In the genomic region with DNA sequence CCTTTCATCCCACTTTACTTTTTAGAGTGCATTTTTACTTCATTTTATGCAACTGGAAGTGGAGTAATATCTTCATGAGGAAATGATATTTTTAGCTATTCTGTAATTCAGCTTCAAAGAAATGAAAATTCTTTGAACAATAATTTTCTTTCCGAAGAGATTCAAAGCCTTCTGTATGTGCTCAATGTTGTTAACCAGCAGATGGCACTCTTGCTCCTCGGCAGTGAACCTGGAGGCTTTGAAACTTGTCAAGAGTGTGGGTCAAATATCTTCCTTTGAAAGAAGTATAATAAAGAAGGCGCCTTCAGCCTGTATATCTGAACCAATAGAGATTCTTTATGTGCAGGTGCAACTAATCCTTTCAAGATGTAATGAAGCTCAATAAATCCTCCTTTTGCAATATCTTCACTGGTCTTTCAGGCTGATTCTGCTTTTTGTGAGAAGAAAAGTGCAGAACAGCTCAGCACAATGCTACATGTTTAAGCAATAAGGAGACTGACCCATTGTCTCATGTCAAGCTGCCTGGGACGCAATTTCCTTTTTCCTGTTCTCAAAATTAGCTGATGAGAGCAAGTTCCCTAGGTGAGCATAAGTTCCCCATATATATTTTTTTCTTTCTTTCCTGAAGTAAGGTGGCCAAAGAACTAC, we compare ENCODE assay signal across 8 cellular contexts.
DNase-seq lines count a peak whose midpoint lies in the region; ATAC-seq, FAIRE-seq and TF ChIP-seq lines count a peak whose summit lies in the region.

No MANE protein-coding gene starts in this region.

- CTCF ChIA-PET in T-cell (lab: Charles Lee): interaction anchor here (0.6 to 2.9 kb wide), 17 partner anchors 9 to 1652 kb away, joined by 3 to 30 read pairs (median 3); no protein-coding TSS in a partner anchor

- TF ChIP-seq POLR2A in GM18505 (IDR thresholded peaks at IDR 0.05; ENCODE audit: borderline replicate concordance, extremely low read depth, insufficient read depth, insufficient read length): no peak

- no peak overlapping the region for H3K4me3 Mint-ChIP-seq in T-cell

- H3K27me3 ChIP-seq in bronchial epithelial cell (ENCODE audit: control insufficient read depth, insufficient read depth, low read length): no peaks in the 10 kb centered on the region
- H3K27me3 ChIP-seq in kidney epithelial cell (ENCODE audit: control insufficient read depth, insufficient read depth, low read length): no peaks in the 10 kb centered on the region

- peak; percentile 85 for ATAC-seq in GM18505 (IDR thresholded peaks at IDR 0.05; ENCODE audit: unreplicated experiment)
- peak; percentile 83 for ATAC-seq in HG02884 (IDR thresholded peaks at IDR 0.05; ENCODE audit: unreplicated experiment)
- peak in 2 of 4 experiments; percentile 45 to 64 for ATAC-seq in T-cell (replicated peaks in 1 of 4)

- peaks cover 0 to 5% (median 0%) of the 10 kb centered on the region in 3 donors for H3K4me1 Mint-ChIP-seq in T-cell

- H3K9me3 Mint-ChIP-seq in T-cell: no peaks in the 10 kb centered on the region

- TF ChIP-seq CTCF in bronchial epithelial cell (IDR thresholded peaks at IDR 0.05; ENCODE audit: insufficient read depth, low read length, severe bottlenecking) (peak; percentile 66), kidney epithelial cell (IDR thresholded peaks at IDR 0.05; ENCODE audit: insufficient read depth, low read length, poor library complexity, severe bottlenecking) (peak; percentile 90)

- DNase-seq in AG08395 (ENCODE audit: low spot score): peak; percentile 49
- peak; percentile 49 for DNase-seq in NCI-H146 (lab: John Stamatoyannopoulos, UW)
- DNase-seq in T-cell: peak in 29 of 34 experiments; percentile 3 to 53 (median 26)
- peak; percentile 70 for DNase-seq in bronchial epithelial cell (ENCODE audit: low read depth)
- peak; percentile 34 for DNase-seq in kidney epithelial cell (ENCODE audit: low read depth)
- DNase-seq in stimulated activated CD4-positive, alpha-beta T cell treated with anti-CD3 and anti-CD28 coated beads, Interleukin-4, amount 100 ng/mL, for 1 hour: peak; percentile 23

- no peaks in the 10 kb centered on the region for H3K36me3 ChIP-seq in bronchial epithelial cell (ENCODE audit: control insufficient read depth, insufficient read depth, low read length)
- no peaks in the 10 kb centered on the region for H3K36me3 ChIP-seq in kidney epithelial cell (ENCODE audit: control insufficient read depth, insufficient read depth, low read length)

- no peaks in the 10 kb centered on the region for H3K36me3 Mint-ChIP-seq in T-cell

- no peak for FAIRE-seq in bronchial epithelial cell (lab: Jason Lieb, UNC)

- H3K4me3 ChIP-seq in bronchial epithelial cell (ENCODE audit: low read depth, low read length) (no peak overlapping the region), kidney epithelial cell (ENCODE audit: low read depth, low read length) (no peak overlapping the region)

- no peak overlapping the region for H3K27ac Mint-ChIP-seq in T-cell

- peaks cover 0 to 2% of the 10 kb centered on the region in 2 donors for H3K27me3 Mint-ChIP-seq in T-cell

- POLR2A ChIA-PET in T-cell (lab: Charles Lee): interaction anchor here in 1 of 2 donors (0.8 kb wide), 1 partner anchor 1090 kb away, joined by 3 read pairs; no protein-coding TSS in a partner anchor
